8 cellular contexts compared by ENCODE assay signal in the genomic region with DNA sequence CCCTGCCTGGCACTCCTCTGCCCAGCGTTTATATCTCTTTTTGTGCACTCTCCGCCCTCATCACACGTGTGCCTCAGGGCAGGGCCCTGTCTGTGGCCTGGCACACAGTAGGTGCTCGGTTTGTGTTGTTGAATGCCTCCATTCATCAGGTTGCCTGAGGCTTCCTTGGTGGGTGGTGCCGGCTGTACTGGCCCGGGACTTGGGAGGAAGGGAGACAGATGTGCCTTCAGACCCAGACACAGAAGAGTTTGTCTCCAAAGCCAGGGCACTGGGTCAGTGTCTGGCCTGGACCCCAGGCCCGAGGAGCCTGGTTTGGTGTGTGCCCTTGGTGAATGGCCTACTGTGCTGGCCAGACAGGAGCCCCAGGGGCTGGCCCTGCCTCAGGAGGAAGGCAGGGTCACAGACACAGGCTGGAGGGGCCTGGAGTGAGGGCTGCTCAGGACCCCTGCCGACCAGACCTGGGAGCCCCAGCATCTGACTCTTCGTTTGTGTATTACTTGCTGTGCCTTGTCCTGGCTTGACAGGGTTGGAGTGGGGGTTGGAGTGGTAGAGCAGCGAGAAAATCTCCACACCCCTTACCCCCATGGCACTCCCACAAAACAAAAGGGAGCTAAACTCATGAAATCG.
DNase-seq lines count a peak whose midpoint lies in the region; ATAC-seq and TF ChIP-seq lines count a peak whose summit lies in the region.

No MANE protein-coding gene starts in this region.

- H3K36me3 ChIP-seq in left ventricle myocardium inferior, result no peaks in the 10 kb centered on the region
- peaks cover 23% of the 10 kb centered on the region for H3K36me3 ChIP-seq in mesodermal cell (ENCODE audit: control insufficient read depth, insufficient read depth, low read length)

- 63 to 74% methylated on average over 6 to 7 of the region's 11 CpGs for WGBS in mesodermal cell (ENCODE audit: insufficient coverage in 2 of 2), 2 experiments

- H3K4me3 ChIP-seq in left ventricle myocardium inferior, result peak overlapping the region; percentile 63
- H3K4me3 ChIP-seq in cardiac fibroblast (replicated peaks in 1 of 2; ENCODE audit: low read depth in 2 of 2, low read length in 2 of 2), result peak overlapping the region; percentile 39 to 56
- peak overlapping the region; percentile 6 for H3K4me3 ChIP-seq in mesodermal cell (ENCODE audit: extremely low read depth, insufficient read depth, low read length, poor library complexity, severe bottlenecking)

- ATAC-seq in Right ventricle myocardium superior (ENCODE audit: poor library complexity) (no peak), GM21737 (IDR thresholded peaks at IDR 0.05; ENCODE audit: unreplicated experiment) (no peak), HG03280 (IDR thresholded peaks at IDR 0.05; ENCODE audit: unreplicated experiment) (no peak), GM21381 (IDR thresholded peaks at IDR 0.05; ENCODE audit: unreplicated experiment) (no peak)

- intact Hi-C loops in left ventricle myocardium inferior (cut with micrococcal nuclease), result no loop called here
- intact Hi-C loops in Right ventricle myocardium superior (cut with DNase I), result no loop called here

- no peaks in the 10 kb centered on the region for H3K27me3 ChIP-seq in left ventricle myocardium inferior (ENCODE audit: low read depth)

- no peak for TF ChIP-seq CTCF in left ventricle myocardium inferior (IDR thresholded peaks at IDR 0.05; ENCODE audit: borderline replicate concordance)
- TF ChIP-seq CTCF in cardiac fibroblast (IDR thresholded peaks at IDR 0.05; ENCODE audit: low read depth, low read length), result no peak

- H3K9me3 ChIP-seq in left ventricle myocardium inferior (replicated peaks), result no peaks in the 10 kb centered on the region
- H3K9me3 ChIP-seq in mesodermal cell (ENCODE audit: control insufficient read depth, low read length), result no peaks in the 10 kb centered on the region

- peak overlapping the region; percentile 89 for H3K27ac ChIP-seq in left ventricle myocardium inferior (replicated peaks)
- peak overlapping the region; percentile 80 for H3K27ac ChIP-seq in mesodermal cell (ENCODE audit: low read depth, low read length, severe bottlenecking)

- H3K4me1 ChIP-seq in left ventricle myocardium inferior, result peaks cover 93% of the 10 kb centered on the region
- peaks cover 34% of the 10 kb centered on the region for H3K4me1 ChIP-seq in mesodermal cell (ENCODE audit: control insufficient read depth, insufficient read depth, low read length, poor library complexity, severe bottlenecking)

- DNase-seq in left ventricle myocardium inferior, result no peak
- DNase-seq in Right ventricle myocardium superior, result no peak
- DNase-seq in cardiac fibroblast (ENCODE audit: low read depth in 2 of 2), result no peak
- no peak for DNase-seq in NCI-H226

Comparison
In these comparisons a context has a peak if more than half of its experiments do, and no peak if none do; other contexts are left out.
1. H3K4me3 ChIP-seq: peak in every context shown above with its lines; median percentile 63 in left ventricle myocardium inferior; 48 in cardiac fibroblast; 6 in mesodermal cell.